In genomic region chr2:230881840-230882239, GRCh38 we compare ENCODE assay signal across 1 cellular context.
TF ChIP-seq lines count a peak whose summit lies in the region.

No MANE protein-coding gene starts in this region.

TF ChIP-seq in GM23338, 12 proteins besides CTCF, POLR2A, EP300 and RAD21 (continued from another document):
- TF ChIP-seq ZNF114 (CRISPR knock-in tag; IDR thresholded peaks at IDR 0.05) (no peak), ETS1 (IDR thresholded peaks at IDR 0.05) (no peak), ZNF462 (CRISPR knock-in tag; IDR thresholded peaks at IDR 0.05) (no peak), CREB1 (CRISPR knock-in tag; IDR thresholded peaks at IDR 0.05; ENCODE audit: low read depth) (no peak), NANOG (IDR thresholded peaks at IDR 0.05; ENCODE audit: borderline replicate concordance) (no peak), ZNF331 (CRISPR knock-in tag; IDR thresholded peaks at IDR 0.05; ENCODE audit: low read depth) (no peak)
